8 cellular contexts compared by ENCODE assay signal in genomic region chr1:150293433-150294253, GRCh38. TPM values are rescaled to one million over a fixed set of nuclear protein-coding genes. Genes with fewer than 3 reads are reported as not detected.
DNase-seq lines count a peak whose midpoint lies in the region; ATAC-seq, FAIRE-seq and TF ChIP-seq lines count a peak whose summit lies in the region.

MRPS21 (plus strand) TSS chr1:150293861; CDS start chr1:150294367, 506 bp downstream.

- H3K9me3 ChIP-seq in kidney (ENCODE audit: control insufficient read depth in 1 of 2, low read length in 2 of 2): no peaks in the 10 kb centered on the region

- H3K27ac ChIP-seq in kidney (ENCODE audit: low read depth in 2 of 2, low read length in 2 of 2): peak within 1 kb of the TSS; percentile 64 to 68

- peaks cover 6 to 7% of the 10 kb centered on the region in 2 donors for H3K4me1 ChIP-seq in kidney (ENCODE audit: control insufficient read depth in 1 of 2, insufficient read depth in 1 of 2, low read depth in 1 of 2, low read length in 2 of 2)

- peaks cover 7% of the 10 kb centered on the region in 2 donors for H3K36me3 ChIP-seq in kidney (ENCODE audit: control insufficient read depth in 1 of 2, insufficient read depth in 2 of 2, low read length in 2 of 2)

- DNase-seq in AML-193 (lab: John Stamatoyannopoulos, UW) (peak; percentile 59 to 70), GM19238 (ENCODE audit: insufficient read length, low spot score) (peak; percentile 85), NCI-H510A treated with DMSO at 0.1 percent for 48 hours (lab: John Stamatoyannopoulos, UW) (peak; percentile 94), cerebellar nuclear complex (lab: John Stamatoyannopoulos, UW) (peak; percentile 80 to 87), kidney (peak; percentile 95)
- DNase-seq in activated CD4-positive, alpha-beta T cell treated with anti-CD3 and anti-CD28 coated beads for 1 hour: peak; percentile 70
- DNase-seq in stimulated activated CD4-positive, alpha-beta T cell treated with anti-CD3 and anti-CD28 coated beads, Interleukin-15, amount 100 ng/mL, for 24 hours: peak; percentile 92

- FAIRE-seq in kidney (lab: Jason Lieb, UNC): no peak

- peak within 1 kb of the TSS; percentile 80 to 87 for H3K9ac ChIP-seq in kidney (ENCODE audit: low read length in 2 of 2)

- intact Hi-C loops in kidney (cut with DNase I): no loop called here

- no peak for TF ChIP-seq CTCF in kidney (IDR thresholded peaks at IDR 0.05; ENCODE audit: borderline replicate concordance, extremely low read depth, insufficient read depth)

- ATAC-seq in HG03439 (IDR thresholded peaks at IDR 0.05; ENCODE audit: unreplicated experiment): peak; percentile 89

- peak within 1 kb of the TSS; percentile 90 to 95 for H3K4me3 ChIP-seq in kidney (ENCODE audit: low read length in 2 of 2)

RNA-seq across cellular contexts. Expression of gene MRPS21, which starts in this region (rescaled TPM):
- total RNA-seq in kidney: 71.7 TPM
- polyA plus RNA-seq in kidney (ENCODE audit: insufficient read depth, low read depth, low replicate concordance): 134 TPM

Comparison
In these comparisons a context has a peak if more than half of its experiments do, and no peak if none do; other contexts are left out.
1. Peak in every context shown above with its lines: DNase-seq, ATAC-seq, H3K4me3 ChIP-seq and H3K27ac ChIP-seq.